26 cellular contexts compared by ENCODE assay signal in genomic region chr14:93480867-93481266, GRCh38. TPM values are rescaled to one million over a fixed set of nuclear protein-coding genes. Genes with fewer than 3 reads are reported as not detected.
"Had no signal": no experiment of that assay in that cellular context is flagged by ENCODE, and none has a peak within 500 bp of the region (broad histone marks: within the 10 kb centered on the region; RNA-seq: fewer than 3 reads in every experiment).

No MANE protein-coding gene starts in this region.

- H3K4me1 ChIP-seq: neural progenitor cell, parathyroid adenoma, psoas muscle, right lobe of liver, stomach, thyroid gland, tibial nerve, upper lobe of left lung, vagina had no signal

- ATAC-seq: psoas muscle; right cardiac atrium; right lobe of liver; stimulated activated effector memory CD8-positive, alpha-beta T cell treated with anti-CD3 and anti-CD28 coated beads, Interleukin-12 subunit alpha, Interleukin-12 subunit beta, amount 100 ng/mL, for 72 hours; stimulated activated naive B cell treated with anti-CD40 and anti-IgM and Interleukin-4, amounts not matched to agents 10 μg/mL and 1 μg/mL and 100 μg/mL, for 72 hours had no signal

- H3K9me3 ChIP-seq: ovary, psoas muscle, right lobe of liver, sigmoid colon, stomach, thoracic aorta, thyroid gland, tibial nerve, upper lobe of left lung, vagina had no signal

- FAIRE-seq: small intestine, urothelium cell line had no signal

- H3K4me3 ChIP-seq: neural progenitor cell, ovary, psoas muscle, right lobe of liver, sigmoid colon, stomach, thoracic aorta, thyroid gland, tibial nerve, upper lobe of left lung, vagina had no signal

- H3K36me3 ChIP-seq: neural progenitor cell, ovary, right lobe of liver, sigmoid colon, stomach, thoracic aorta, thyroid gland, tibial nerve, upper lobe of left lung, vagina had no signal

- H2AFZ ChIP-seq: neural progenitor cell, parathyroid adenoma had no signal

- H3K9ac ChIP-seq: neural progenitor cell, parathyroid adenoma had no signal

- H3K79me2 ChIP-seq: parathyroid adenoma had no signal

- DNase-seq: occipital lobe; ovary; posterior cingulate gyrus; psoas muscle; right cardiac atrium; right lobe of liver; sigmoid colon; small intestine; stimulated activated CD4-positive, alpha-beta T cell treated with anti-CD3 and anti-CD28 coated beads, Interleukin-15, amount 100 ng/mL, for 24 hours; stimulated activated CD4-positive, alpha-beta T cell treated with anti-CD3 and anti-CD28 coated beads, Interleukin-2, amount 100 ng/mL, for 24 hours; stimulated activated CD4-positive, alpha-beta T cell treated with anti-CD3 and anti-CD28 coated beads, Interleukin-2, amount 100 ng/mL, for 48 hours; stimulated activated CD4-positive, alpha-beta T cell treated with anti-CD3 and anti-CD28 coated beads, Interleukin-4, amount 100 ng/mL, for 24 hours; stimulated activated naive B cell treated with anti-CD40 and anti-IgM and Interleukin-4, amounts not matched to agents 10 μg/mL and 1 μg/mL and 100 μg/mL, for 72 hours; stimulated activated naive CD4-positive, alpha-beta T cell treated with Interleukin-2 at 50 U/mL for 16 hours; stomach; thyroid gland; trophoblast cell; upper lobe of left lung had no signal

- H3K27ac ChIP-seq: neural progenitor cell, ovary, parathyroid adenoma, psoas muscle, right lobe of liver, sigmoid colon, stomach, thoracic aorta, thyroid gland, tibial nerve, upper lobe of left lung, vagina had no signal

- H3K4me2 ChIP-seq: neural progenitor cell had no signal

- H3K27me3 ChIP-seq: neural progenitor cell, ovary, right lobe of liver, sigmoid colon, stomach, thyroid gland, tibial nerve, upper lobe of left lung, vagina had no signal

RNA-seq across cellular contexts. Expression of gene UNC79, which starts 50.1 kb away (rescaled TPM):
- total RNA-seq: ureter had no signal
